21 cellular contexts compared by ENCODE assay signal in the genomic region with DNA sequence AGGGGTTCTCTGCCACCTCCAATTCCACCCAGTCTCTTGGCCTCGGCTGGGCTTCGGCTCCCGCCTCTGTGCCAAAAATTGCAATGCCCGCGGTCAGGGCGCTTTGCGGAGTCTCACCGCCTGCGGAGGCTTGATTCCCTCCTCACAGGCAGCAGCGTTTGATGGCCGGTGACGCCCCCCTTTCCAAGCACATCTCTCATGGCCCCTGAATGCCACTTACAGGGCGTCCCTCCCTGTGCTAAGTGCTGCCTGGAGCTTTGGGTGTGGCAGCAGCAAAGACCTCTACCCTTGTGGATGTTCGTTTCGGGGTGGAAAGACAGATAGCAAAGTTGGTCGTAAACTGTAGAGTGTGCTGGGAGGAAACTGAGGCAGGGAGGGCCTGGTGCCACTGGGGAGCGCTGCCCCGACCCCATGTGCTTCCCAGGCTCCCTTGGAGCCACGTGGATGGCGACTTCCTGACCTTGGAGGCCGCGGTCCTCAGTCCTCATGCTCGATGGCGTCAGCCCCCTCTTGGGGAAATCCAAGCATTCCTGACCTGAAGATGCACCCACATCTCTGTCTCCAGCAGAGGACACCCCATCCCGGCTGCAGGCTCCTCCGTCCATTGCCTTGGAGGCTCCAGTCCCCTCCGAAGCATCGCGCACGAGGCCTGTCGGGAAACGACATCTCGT.
"Had no signal": no experiment of that assay in that cellular context is flagged by ENCODE, and none has a peak within 500 bp of the region (broad histone marks: within the 10 kb centered on the region; RNA-seq: fewer than 3 reads in every experiment).

No MANE protein-coding gene starts in this region.

- H3K9me3 ChIP-seq: colonic mucosa, left ventricle myocardium inferior, lower lobe of right lung, pancreas, sigmoid colon, thoracic aorta, tibial nerve, upper lobe of left lung, uterus had no signal

- H3K27ac ChIP-seq: colonic mucosa, left ventricle myocardium inferior, lower lobe of right lung, pancreas, sigmoid colon, thoracic aorta, tibial nerve, upper lobe of left lung, uterus had no signal

- H3K4me1 ChIP-seq: colonic mucosa, lower lobe of right lung, pancreas, tibial nerve, upper lobe of left lung, uterus had no signal

- ATAC-seq: effector memory CD8-positive, alpha-beta T cell; left colon; lower lobe of right lung; pancreas; stimulated activated naive CD8-positive, alpha-beta T cell treated with anti-CD3 and anti-CD28 coated beads, Interleukin-15, Interleukin-2, amounts not matched to agents 100 U/mL and 50 U/mL, for 24 hours had no signal

- FAIRE-seq: endometrium, frontal cortex, pancreas had no signal

- DNase-seq: colonic mucosa; dermis blood vessel endothelial cell; effector memory CD8-positive, alpha-beta T cell; hypothalamus; immature natural killer cell; islet precursor cell; kidney glomerular epithelial cell; left colon; left ventricle myocardium inferior; lower lobe of right lung; occipital lobe; sigmoid colon; stimulated activated CD4-positive, alpha-beta T cell treated with anti-CD3 and anti-CD28 coated beads, Interleukin-4, amount 100 ng/mL, for 4 hours; stimulated activated naive CD8-positive, alpha-beta T cell treated with anti-CD3 and anti-CD28 coated beads, Interleukin-15, Interleukin-2, amounts not matched to agents 100 U/mL and 50 U/mL, for 24 hours; uterus had no signal

- H3K27me3 ChIP-seq: colonic mucosa, pancreas, tibial nerve, upper lobe of left lung, uterus had no signal

- H3K36me3 ChIP-seq: colonic mucosa, left ventricle myocardium inferior, lower lobe of right lung, pancreas, sigmoid colon, thoracic aorta, tibial nerve, upper lobe of left lung, uterus had no signal

- H3K4me3 ChIP-seq: colonic mucosa, left ventricle myocardium inferior, lower lobe of right lung, pancreas, sigmoid colon, thoracic aorta, tibial nerve, upper lobe of left lung, uterus had no signal
